ENCODE assay signal across 10 cellular contexts in the genomic region with DNA sequence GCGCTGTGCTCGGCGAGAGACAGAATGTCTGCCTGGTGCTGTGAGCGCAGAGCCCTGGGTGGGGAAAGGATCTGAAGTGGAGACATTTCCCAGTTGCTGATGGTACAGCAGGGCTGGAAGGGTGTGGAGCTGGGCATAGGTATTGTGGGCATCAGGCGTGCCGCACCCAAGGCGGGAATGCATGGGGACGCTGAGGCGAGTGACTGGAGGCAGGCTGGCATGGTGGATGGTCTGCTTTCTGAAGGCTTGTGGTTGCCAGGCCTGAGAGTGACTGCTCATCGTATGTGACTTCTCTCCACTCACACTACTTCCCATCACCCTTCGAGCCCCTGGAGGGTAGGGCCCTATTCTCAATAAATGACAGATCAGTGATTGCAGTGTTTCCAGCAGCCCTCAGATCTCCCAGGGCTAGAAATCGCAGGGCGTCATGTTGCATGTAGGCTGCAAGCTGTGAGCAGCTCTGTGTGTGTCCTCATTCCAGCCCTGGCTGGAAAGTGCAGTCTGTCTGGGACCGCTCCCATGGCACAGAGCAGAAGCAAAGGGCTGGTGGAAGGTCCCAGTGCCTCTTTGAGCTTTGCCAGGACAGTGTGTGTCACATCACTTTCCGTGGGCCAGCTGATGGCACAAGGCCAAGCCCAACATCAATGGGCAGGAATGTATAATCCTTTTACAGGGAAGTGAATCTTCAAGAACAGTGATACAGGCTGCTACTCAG.
A peak's percentile ranks its signal among the peaks of the same experiment; 100 is the strongest.
DNase-seq lines count a peak whose midpoint lies in the region; ATAC-seq and TF ChIP-seq lines count a peak whose summit lies in the region.
"Had no signal": no experiment of that assay in that cellular context is flagged by ENCODE, and none has a peak within 500 bp of the region (broad histone marks: within the 10 kb centered on the region; RNA-seq: fewer than 3 reads in every experiment).

No MANE protein-coding gene starts in this region.

- H3K36me3 ChIP-seq in RWPE2 (ENCODE audit: low read depth) (0 out of 2 replicates have a peak, but pooled peaks cover under 1% of the 10 kb centered on the region), rectal smooth muscle tissue (ENCODE audit: control insufficient read depth, insufficient read depth, low read length) (peaks cover 4% of the 10 kb centered on the region)

- no peak overlapping the region for H3K4me3 ChIP-seq in RWPE2 (ENCODE audit: severe bottlenecking)
- peak overlapping the region in 1 of 2 donors; percentile 13 for H3K4me3 ChIP-seq in foreskin fibroblast (ENCODE audit: low read depth in 1 of 2, low read length in 2 of 2)
- peak overlapping the region; percentile 31 for H3K4me3 ChIP-seq in rectal smooth muscle tissue (ENCODE audit: low read length)

- H3K27ac ChIP-seq in RWPE2 (ENCODE audit: poor library complexity, severe bottlenecking) (peak overlapping the region; percentile 97), rectal smooth muscle tissue (ENCODE audit: low read depth, low read length) (peak overlapping the region; percentile 79)

- H3K9me3 ChIP-seq in RWPE2 (ENCODE audit: severe bottlenecking), result peaks cover 5% of the 10 kb centered on the region

- TF ChIP-seq CTCF in RWPE2 (IDR thresholded peaks at IDR 0.05; ENCODE audit: poor library complexity, severe bottlenecking) (no peak), foreskin fibroblast (IDR thresholded peaks at IDR 0.05; ENCODE audit: low read depth, low read length) (no peak)

- peak; percentile 63 for DNase-seq in Daoy (ENCODE audit: low read depth)
- DNase-seq in RWPE2 (ENCODE audit: low spot score), result no peak
- peak; percentile 67 to 77 for DNase-seq in foreskin fibroblast
- no peak for DNase-seq in midbrain (lab: John Stamatoyannopoulos, UW)
- DNase-seq: GF-D8, NCI-H2029 had no signal

- H3K9ac ChIP-seq in rectal smooth muscle tissue (ENCODE audit: low read length), result no peak overlapping the region

- no peaks in the 10 kb centered on the region for H3K27me3 ChIP-seq in RWPE2 (ENCODE audit: insufficient read depth, poor library complexity, severe bottlenecking)
- no peaks in the 10 kb centered on the region for H3K27me3 ChIP-seq in rectal smooth muscle tissue (ENCODE audit: control insufficient read depth, insufficient read depth, low read length)

- ATAC-seq in RWPE2 (ENCODE audit: low read depth) (peak; percentile 65), GM18502 (IDR thresholded peaks at IDR 0.05; ENCODE audit: poor library complexity, unreplicated experiment) (no peak), GM19397 (IDR thresholded peaks at IDR 0.05; ENCODE audit: unreplicated experiment) (no peak), GM21515 (IDR thresholded peaks at IDR 0.05; ENCODE audit: unreplicated experiment) (no peak)

- H3K4me1 ChIP-seq in RWPE2 (ENCODE audit: insufficient read depth, poor library complexity, severe bottlenecking) (peaks cover 37% of the 10 kb centered on the region), rectal smooth muscle tissue (ENCODE audit: control insufficient read depth, insufficient read depth, low read length) (peaks cover 28% of the 10 kb centered on the region)

Comparison
In these comparisons a context has a peak if more than half of its experiments do, and no peak if none do; other contexts are left out.
1. DNase-seq: peak in Daoy (single experiment) and foreskin fibroblast (2 of 2); none in RWPE2 (single experiment) and midbrain (single experiment).